In the genomic region with DNA sequence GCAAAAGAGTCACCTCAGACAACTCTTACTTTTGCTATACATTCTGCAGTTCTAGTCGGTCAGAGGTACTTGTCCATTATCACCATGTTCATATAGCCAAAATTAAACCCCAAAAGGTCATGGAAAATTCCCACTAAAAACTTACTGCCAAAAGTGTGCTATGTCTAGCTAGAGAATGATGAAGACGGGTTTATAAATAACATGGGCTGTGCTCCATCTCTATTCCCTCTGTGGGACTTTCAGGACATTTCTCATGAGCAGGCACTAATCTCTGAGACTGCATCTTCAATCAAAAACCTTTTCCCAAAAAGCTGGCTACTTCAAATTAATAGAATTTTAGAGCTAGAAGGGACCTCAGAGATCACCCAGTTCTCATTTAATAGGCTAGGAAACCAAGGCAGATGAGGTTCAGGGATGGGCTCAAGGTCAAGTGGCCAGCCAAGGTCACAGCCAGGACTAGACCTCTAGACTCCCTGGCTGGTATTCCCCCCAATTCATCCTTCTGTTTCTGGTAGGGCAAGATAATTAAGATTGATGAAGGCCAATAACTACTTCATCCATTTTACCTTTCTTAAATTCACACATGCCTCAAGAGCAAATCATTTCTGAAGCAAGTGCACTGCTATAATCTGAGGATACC, we compare ENCODE assay signal across 16 cellular contexts. TPM values are rescaled to one million over a fixed set of nuclear protein-coding genes. Genes with fewer than 3 reads are reported as not detected.
"Had no signal": no experiment of that assay in that cellular context is flagged by ENCODE, and none has a peak within 500 bp of the region (broad histone marks: within the 10 kb centered on the region; RNA-seq: fewer than 3 reads in every experiment).

No MANE protein-coding gene starts in this region.

- H3K4me1 ChIP-seq: SJSA1, suprapubic skin had no signal

- DNase-seq: activated CD4-positive, alpha-beta memory T cell treated with anti-CD3 and anti-CD28 coated beads for 36 hours; activated gamma-delta T cell treated with Interleukin-2 at 50 U/mL for 16 hours; activated T-cell treated with anti-CD3 and anti-CD28 coated beads, Interleukin-2, amount 50 U/mL, for 72 hours; caudate nucleus; foreskin fibroblast; kidney; naive thymus-derived CD4-positive, alpha-beta T cell; SW 1271 had no signal

- H3K4me3 ChIP-seq: SJSA1, suprapubic skin had no signal

- H3K9me3 ChIP-seq: SJSA1, suprapubic skin had no signal

- H3K27ac ChIP-seq: SJSA1, suprapubic skin had no signal

- FAIRE-seq: endometrium, kidney had no signal

- H3K27me3 ChIP-seq: SJSA1, suprapubic skin had no signal

- ATAC-seq: activated T-cell treated with anti-CD3 and anti-CD28 coated beads, Interleukin-2, amount 50 U/mL, for 72 hours; esophagus mucosa; naive thymus-derived CD4-positive, alpha-beta T cell; stimulated activated memory B cell treated with anti-CD40 and anti-IgM and Interleukin-4, amounts not matched to agents 10 μg/mL and 1 μg/mL and 100 μg/mL, for 72 hours had no signal

RNA-seq across cellular contexts. Expression of a gene that starts 34.1 kb away (rescaled TPM):
- total RNA-seq: dermis microvascular lymphatic vessel endothelial cell, esophagus mucosa, lower leg skin, SJSA1, suprapubic skin, urinary bladder had no signal
